12 cellular contexts compared by ENCODE assay signal in genomic region chr4:87032884-87033533, GRCh38.
DNase-seq lines count a peak whose midpoint lies in the region; TF ChIP-seq lines count a peak whose summit lies in the region.
"Had no signal": no experiment of that assay in that cellular context is flagged by ENCODE, and none has a peak within 500 bp of the region (broad histone marks: within the 10 kb centered on the region; RNA-seq: fewer than 3 reads in every experiment).

No MANE protein-coding gene starts in this region.

- H3K27ac ChIP-seq in breast epithelium (peak overlapping the region; percentile 60 to 71), iPS-20b (ENCODE audit: low read length) (no peak overlapping the region), skeletal muscle tissue (ENCODE audit: low read depth, low read length) (peak overlapping the region; percentile 68)
- H3K27ac ChIP-seq: KMS-11 had no signal

- H3K9me3 ChIP-seq in breast epithelium (no peaks in the 10 kb centered on the region), iPS-20b (ENCODE audit: insufficient read depth, low read depth, low read length) (no peaks in the 10 kb centered on the region), skeletal muscle tissue (ENCODE audit: control insufficient read depth in 3 of 3, low read length in 3 of 3) (no peaks in the 10 kb centered on the region), BE2C (no peaks in the 10 kb centered on the region)

- intact Hi-C loops in breast epithelium (cut with DNase I; ENCODE audit: low total_unique reads) = no loop called here

- no peak for TF ChIP-seq POLR2A in breast epithelium (IDR thresholded peaks at IDR 0.05)

- H3K9me3 Mint-ChIP-seq in osteocyte (ENCODE audit: unreplicated experiment) = no peaks in the 10 kb centered on the region

- H3K4me3 Mint-ChIP-seq in osteocyte (ENCODE audit: unreplicated experiment) = no peak overlapping the region

- H3K36me3 ChIP-seq in breast epithelium (no peaks in the 10 kb centered on the region), iPS-20b (ENCODE audit: insufficient read depth, low read depth, low read length) (no peaks in the 10 kb centered on the region; the same call in 1 of the 2 replicates), skeletal muscle tissue (ENCODE audit: control insufficient read depth in 3 of 3, insufficient read depth in 3 of 3, low read length in 3 of 3) (no peaks in the 10 kb centered on the region), BE2C (no peaks in the 10 kb centered on the region)

- TF ChIP-seq CTCF in breast epithelium (IDR thresholded peaks at IDR 0.05) (no peak), BE2C (IDR thresholded peaks at IDR 0.05; ENCODE audit: low read depth, low read length) (no peak), osteocyte (IDR thresholded peaks at IDR 0.05) (no peak)

- DNase-seq in H4 (ENCODE audit: low spot score) = peak; percentile 55
- DNase-seq in breast epithelium (ENCODE audit: low spot score in 2 of 2) = no peak
- DNase-seq in BE2C = no peak
- DNase-seq in RPMI8226 = no peak
- no peak for DNase-seq in HPDE6-E6E7 (ENCODE audit: extremely low spot score)
- no peak for DNase-seq in osteocyte (ENCODE audit: extremely low spot score, unreplicated experiment)
- DNase-seq: GDM1, glutamatergic neuron, GOT3 had no signal

- peaks cover 20% of the 10 kb centered on the region for H3K4me1 Mint-ChIP-seq in osteocyte (ENCODE audit: unreplicated experiment)

- H3K4me3 ChIP-seq in breast epithelium (no peak overlapping the region), iPS-20b (ENCODE audit: low read length) (no peak overlapping the region), skeletal muscle tissue (ENCODE audit: low read length in 3 of 3) (peak overlapping the region in 2 of 3 donors; percentile 8 to 23), BE2C (ENCODE audit: low read depth, low read length) (no peak overlapping the region)

- H3K4me1 ChIP-seq in breast epithelium (peaks cover 0 to 24% of the 10 kb centered on the region in 2 donors), iPS-20b (ENCODE audit: insufficient read depth, low read length) (peaks cover 66% of the 10 kb centered on the region), skeletal muscle tissue (ENCODE audit: control insufficient read depth in 3 of 3, insufficient read depth in 3 of 3, low read length in 3 of 3) (peaks cover 86 to 94% (median 87%) of the 10 kb centered on the region in 3 donors), BE2C (peaks cover 44% of the 10 kb centered on the region)

- no peaks in the 10 kb centered on the region for H3K27me3 ChIP-seq in breast epithelium
- H3K27me3 ChIP-seq in iPS-20b (ENCODE audit: insufficient read depth, low read length) = no peaks in the 10 kb centered on the region
- no peaks in the 10 kb centered on the region for H3K27me3 ChIP-seq in skeletal muscle tissue (ENCODE audit: control insufficient read depth in 3 of 3, insufficient read depth in 3 of 3, low read length in 3 of 3)
- H3K27me3 ChIP-seq in BE2C = no peaks in the 10 kb centered on the region

- H3K27ac Mint-ChIP-seq in osteocyte (ENCODE audit: unreplicated experiment) = no peak overlapping the region

- no peaks in the 10 kb centered on the region for H3K27me3 Mint-ChIP-seq in osteocyte (ENCODE audit: unreplicated experiment)

- H3K9ac ChIP-seq in iPS-20b (ENCODE audit: low read depth, low read length) = peak overlapping the region; percentile 23; the same call in 1 of the 2 replicates
- H3K9ac ChIP-seq in skeletal muscle tissue (ENCODE audit: low read depth in 1 of 3, low read length in 3 of 3) = peak overlapping the region in 2 of 3 donors; percentile 0 to 9
- H3K9ac ChIP-seq: KMS-11 had no signal

- peaks cover 2% of the 10 kb centered on the region for H3K36me3 Mint-ChIP-seq in osteocyte (ENCODE audit: unreplicated experiment)

Comparison
In these comparisons a context has a peak if more than half of its experiments do, and no peak if none do; other contexts are left out.
1. H3K4me3 ChIP-seq: peak in skeletal muscle tissue (2 of 3); none in breast epithelium (0 of 3), iPS-20b (single experiment) and BE2C (single experiment).